In genomic region chr20:44400671-44401051, GRCh38 we compare ENCODE assay signal across 19 cellular contexts. TPM values are rescaled to one million over a fixed set of nuclear protein-coding genes. Genes with fewer than 3 reads are reported as not detected.
DNase-seq lines count a peak whose midpoint lies in the region; ATAC-seq and TF ChIP-seq lines count a peak whose summit lies in the region.
"Had no signal": no experiment of that assay in that cellular context is flagged by ENCODE, and none has a peak within 500 bp of the region (broad histone marks: within the 10 kb centered on the region; RNA-seq: fewer than 3 reads in every experiment).

No MANE protein-coding gene starts in this region.

- H3K36me3 ChIP-seq in duodenal mucosa (ENCODE audit: control insufficient read depth in 1 of 2, insufficient read depth in 2 of 2, low read length in 2 of 2) (peaks cover 0 to 17% of the 10 kb centered on the region in 2 donors), upper lobe of right lung (no peaks in the 10 kb centered on the region)
- H3K36me3 ChIP-seq: SJSA1 had no signal

- peak overlapping the region; percentile 18 for H3K27ac ChIP-seq in duodenal mucosa (ENCODE audit: low read depth, low read length)
- no peak overlapping the region for H3K27ac ChIP-seq in upper lobe of right lung
- H3K27ac ChIP-seq: 22Rv1, SJSA1 had no signal

- no peaks in the 10 kb centered on the region for H3K9me3 ChIP-seq in duodenal mucosa (ENCODE audit: control insufficient read depth in 1 of 2, low read length in 2 of 2)
- no peaks in the 10 kb centered on the region for H3K9me3 ChIP-seq in upper lobe of right lung
- H3K9me3 ChIP-seq: SJSA1 had no signal

- no peak for ATAC-seq in Right ventricle myocardium inferior
- no peak for ATAC-seq in GM21786 (IDR thresholded peaks at IDR 0.05; ENCODE audit: unreplicated experiment)
- ATAC-seq in HG03442 (IDR thresholded peaks at IDR 0.05; ENCODE audit: unreplicated experiment): no peak
- ATAC-seq in upper lobe of right lung: no peak

- intact Hi-C loops in cardiac septum (cut with DNase I): no loop called here
- intact Hi-C loops in Right ventricle myocardium inferior (cut with DNase I): no loop called here
- intact Hi-C loops in upper lobe of right lung (cut with DNase I): no loop called here

- H3K4me3 ChIP-seq in duodenal mucosa (ENCODE audit: low read depth in 1 of 2, low read length in 2 of 2): peak overlapping the region in 1 of 2 donors; percentile 26
- H3K4me3 ChIP-seq in upper lobe of right lung: no peak overlapping the region
- H3K4me3 ChIP-seq: SJSA1 had no signal

- H3K9me3 Mint-ChIP-seq in nephron: no peaks in the 10 kb centered on the region
- H3K9me3 Mint-ChIP-seq: CD4-positive, alpha-beta memory T cell had no signal

- H3K36me3 Mint-ChIP-seq in nephron (ENCODE audit: low read depth): no peaks in the 10 kb centered on the region
- H3K36me3 Mint-ChIP-seq: CD4-positive, alpha-beta memory T cell had no signal

- DNase-seq in cardiac septum (ENCODE audit: low spot score): peak; percentile 41
- DNase-seq in Right ventricle myocardium inferior (ENCODE audit: missing footprints): no peak
- no peak for DNase-seq in COLO668 (lab: John Stamatoyannopoulos, UW; ENCODE audit: unreplicated experiment)
- no peak for DNase-seq in upper lobe of right lung
- DNase-seq: CD4-positive, alpha-beta memory T cell; DND-41; NCI-H1105 treated with DMSO at 0.1 percent for 48 hours; NCI-H1930; NCI-H2171; NCI-H446; NK-92 treated with Interleukin-12 subunit alpha and Interleukin-12 subunit beta, amount 100 ng/mL, for 24 hours; OCI-M1 had no signal

- H3K27ac Mint-ChIP-seq in nephron: peak overlapping the region in 2 of 3 experiments; percentile 22 to 70

- H3K27me3 Mint-ChIP-seq in nephron (ENCODE audit: low read depth): peaks cover 31% of the 10 kb centered on the region

- no peaks in the 10 kb centered on the region for H3K4me1 Mint-ChIP-seq in nephron

- no peaks in the 10 kb centered on the region for H3K27me3 ChIP-seq in duodenal mucosa (ENCODE audit: control insufficient read depth in 1 of 2, insufficient read depth in 2 of 2, low read length in 2 of 2)
- no peaks in the 10 kb centered on the region for H3K27me3 ChIP-seq in upper lobe of right lung
- H3K27me3 ChIP-seq: SJSA1 had no signal

- H3K4me1 ChIP-seq in duodenal mucosa (ENCODE audit: control insufficient read depth in 1 of 2, insufficient read depth in 2 of 2, low read length in 2 of 2): peaks cover 31 to 56% of the 10 kb centered on the region in 2 donors
- H3K4me1 ChIP-seq in upper lobe of right lung: no peaks in the 10 kb centered on the region

- H3K9ac ChIP-seq in duodenal mucosa (ENCODE audit: low read depth in 1 of 2, low read length in 2 of 2): peak overlapping the region in 1 of 2 donors; percentile 1

- TF ChIP-seq CTCF in nephron (IDR thresholded peaks at IDR 0.05; ENCODE audit: unreplicated experiment in 3 of 3): no peak
- TF ChIP-seq CTCF in upper lobe of right lung (IDR thresholded peaks at IDR 0.05): no peak

- H3K4me3 Mint-ChIP-seq in nephron: peak overlapping the region in 2 of 3 experiments; percentile 68 to 74
- H3K4me3 Mint-ChIP-seq: CD4-positive, alpha-beta memory T cell had no signal

RNA-seq across cellular contexts. Expression of gene HNF4A, which starts 45.2 kb away (rescaled TPM):
- total RNA-seq in cardiac septum: not detected
- total RNA-seq in Right ventricle myocardium inferior: not detected
- 0.20 TPM for total RNA-seq in upper lobe of right lung
- total RNA-seq: CD4-positive, alpha-beta memory T cell; H4; SJSA1 had no signal
